Comparison of ENCODE assay signal across 11 cellular contexts in the genomic region with DNA sequence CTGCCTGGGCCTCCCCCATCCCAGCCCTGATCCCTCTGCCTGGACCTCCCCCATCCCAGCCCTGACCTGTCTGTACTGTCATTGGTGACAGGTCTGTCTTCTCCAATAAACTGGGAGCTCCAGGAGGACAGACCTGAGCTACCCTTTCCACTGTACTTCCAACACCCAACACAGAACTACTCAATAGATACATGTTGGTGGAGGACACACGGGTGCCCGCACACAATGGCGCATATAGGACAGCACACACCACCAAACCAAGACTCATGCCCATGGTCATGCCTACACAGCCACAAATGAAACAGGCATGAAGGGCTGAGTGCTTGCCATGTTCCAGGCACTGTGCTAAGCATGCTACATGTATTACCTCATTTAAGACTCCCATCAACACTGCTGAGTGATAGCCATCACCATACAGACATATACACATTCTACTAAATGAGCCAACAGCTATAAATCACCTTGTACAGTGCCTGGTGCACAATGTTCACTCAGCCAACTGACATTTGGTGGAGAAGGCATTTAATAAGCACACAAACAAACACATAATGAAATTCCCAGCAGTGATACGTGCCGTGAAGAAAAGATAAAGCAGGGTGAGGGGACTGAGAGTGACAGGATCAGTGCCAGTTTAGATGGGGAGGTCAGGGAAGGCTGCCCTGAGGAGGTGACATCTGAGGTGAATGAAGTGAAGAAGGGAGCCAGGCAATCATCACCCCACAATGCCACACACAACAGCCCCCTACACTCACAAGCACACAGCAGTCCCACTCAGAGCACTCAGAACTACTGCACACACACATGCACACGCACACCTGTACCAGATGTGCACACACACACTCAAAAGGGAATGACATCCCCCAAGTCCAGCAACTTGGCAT. TPM values are rescaled to one million over a fixed set of nuclear protein-coding genes. Genes with fewer than 3 reads are reported as not detected.
DNase-seq lines count a peak whose midpoint lies in the region; ATAC-seq and TF ChIP-seq lines count a peak whose summit lies in the region.
"Had no signal": no experiment of that assay in that cellular context is flagged by ENCODE, and none has a peak within 500 bp of the region (broad histone marks: within the 10 kb centered on the region; RNA-seq: fewer than 3 reads in every experiment).

No MANE protein-coding gene starts in this region.

- H3K4me3 Mint-ChIP-seq in activated naive CD8-positive, alpha-beta T cell, result peak overlapping the region; percentile 99
- H3K4me3 Mint-ChIP-seq in type B pancreatic cell, result no peak overlapping the region

- TF ChIP-seq CTCF in AG04449 (IDR thresholded peaks at IDR 0.05; ENCODE audit: insufficient read depth, low read length, missing control alignments), result no peak
- no peak for TF ChIP-seq CTCF in type B pancreatic cell (conservative IDR thresholded peaks at IDR 0.05)

- H3K27me3 Mint-ChIP-seq in activated naive CD8-positive, alpha-beta T cell, result no peaks in the 10 kb centered on the region
- H3K27me3 Mint-ChIP-seq in type B pancreatic cell, result peaks cover 73% of the 10 kb centered on the region

- H3K27me3 ChIP-seq in H7 (ENCODE audit: control insufficient read depth, insufficient read depth, low read length), result peaks cover 22% of the 10 kb centered on the region
- peaks cover 11% of the 10 kb centered on the region for H3K27me3 ChIP-seq in layer of hippocampus (ENCODE audit: control insufficient read depth, insufficient read depth, low read length)
- H3K27me3 ChIP-seq: body of pancreas had no signal

- ATAC-seq in GM21447 (IDR thresholded peaks at IDR 0.05; ENCODE audit: unreplicated experiment), result no peak
- ATAC-seq: body of pancreas had no signal

- DNase-seq in AG04449 (ENCODE audit: low read depth, low spot score), result no peak
- DNase-seq in H7, result no peak
- DNase-seq in DMS114 treated with DMSO at 0.1 percent for 48 hours (lab: John Stamatoyannopoulos, UW; ENCODE audit: unreplicated experiment), result no peak
- DNase-seq in AG08395 (ENCODE audit: low spot score), result no peak
- no peak for DNase-seq in type B pancreatic cell (ENCODE audit: extremely low spot score, unreplicated experiment)

- H3K4me1 Mint-ChIP-seq in activated naive CD8-positive, alpha-beta T cell (ENCODE audit: low read depth), result peaks cover 72% of the 10 kb centered on the region
- no peaks in the 10 kb centered on the region for H3K4me1 Mint-ChIP-seq in type B pancreatic cell (ENCODE audit: unreplicated experiment)

- peak overlapping the region; percentile 35 for H3K27ac ChIP-seq in layer of hippocampus (ENCODE audit: low read depth, low read length)
- H3K27ac ChIP-seq: body of pancreas, SK-N-MC had no signal

- H3K4me3 ChIP-seq in AG04449 (ENCODE audit: low read depth, low read length) (peak overlapping the region; percentile 62), H7 (ENCODE audit: insufficient read depth, low read depth, low read length) (peak overlapping the region; percentile 53; the same call in 1 of the 2 replicates)
- H3K4me3 ChIP-seq: body of pancreas had no signal

- no peaks in the 10 kb centered on the region for H3K36me3 ChIP-seq in H7 (replicated peaks; ENCODE audit: control insufficient read depth, insufficient read depth, low read length)

- peak overlapping the region; percentile 95 for H3K27ac Mint-ChIP-seq in activated naive CD8-positive, alpha-beta T cell
- no peak overlapping the region for H3K27ac Mint-ChIP-seq in type B pancreatic cell

- POLR2A ChIA-PET in AG04449 (lab: Yijun Ruan, JAX), result no interaction called here

- CTCF ChIA-PET in AG04449 (lab: Yijun Ruan, JAX), result interaction anchor here (0.8 to 5.4 kb wide), 13 partner anchors 7 to 115 kb away, joined by 3 to 92 read pairs (median 6); no protein-coding TSS in a partner anchor

- H3K9me3 Mint-ChIP-seq in activated naive CD8-positive, alpha-beta T cell (ENCODE audit: low read depth), result no peaks in the 10 kb centered on the region
- no peaks in the 10 kb centered on the region for H3K9me3 Mint-ChIP-seq in type B pancreatic cell

- peaks cover 6% of the 10 kb centered on the region for H3K36me3 Mint-ChIP-seq in activated naive CD8-positive, alpha-beta T cell
- no peaks in the 10 kb centered on the region for H3K36me3 Mint-ChIP-seq in type B pancreatic cell

RNA-seq across cellular contexts. Expression of a gene that starts 0.9 kb away (rescaled TPM):
- 0.90 and 2.4 TPM in 2 replicates for total RNA-seq in H7 (2014; rRNA removed; shearing (Covaris generic))
- total RNA-seq in type B pancreatic cell (ENCODE audit: low replicate concordance), result 0.57 and 1.7 TPM in 2 replicates
- total RNA-seq: G401 had no signal

RNA-seq across cellular contexts. Expression of a gene that starts 55.4 kb away (rescaled TPM):
- total RNA-seq in H7 (2014; rRNA removed; shearing (Covaris generic)), result 44.0 and 45.4 TPM in 2 replicates
- 20.1 and 20.5 TPM in 2 replicates for total RNA-seq in type B pancreatic cell (ENCODE audit: low replicate concordance)
